Comparison of ENCODE assay signal across 13 cellular contexts in the genomic region with DNA sequence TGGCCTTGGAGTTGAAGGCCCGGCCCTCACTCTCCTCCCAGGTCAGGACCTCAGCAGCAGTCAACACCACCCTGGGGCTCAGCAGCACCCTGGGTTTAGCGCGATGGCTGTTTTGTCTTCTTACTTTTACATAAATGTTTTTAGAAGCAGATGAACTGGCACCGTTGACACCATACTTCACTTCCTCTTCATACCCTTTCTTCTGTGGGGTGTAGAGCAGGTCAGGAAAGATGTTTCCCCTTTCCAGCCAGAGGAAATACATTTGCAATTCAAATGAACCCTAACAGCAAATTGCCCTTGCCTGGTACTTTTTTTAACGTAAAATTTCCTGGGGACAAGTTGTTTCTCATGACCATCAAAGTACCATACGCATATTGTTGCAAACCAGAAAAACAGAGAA. TPM values are rescaled to one million over a fixed set of nuclear protein-coding genes. Genes with fewer than 3 reads are reported as not detected.
DNase-seq lines count a peak whose midpoint lies in the region; ATAC-seq and TF ChIP-seq lines count a peak whose summit lies in the region.
"Had no signal": no experiment of that assay in that cellular context is flagged by ENCODE, and none has a peak within 500 bp of the region (broad histone marks: within the 10 kb centered on the region; RNA-seq: fewer than 3 reads in every experiment).

No MANE protein-coding gene starts in this region.

- no peak for ATAC-seq in activated naive CD8-positive, alpha-beta T cell treated with anti-CD3 and anti-CD28 coated beads, Interleukin-2, amount 10 ng/mL, durations not matched to agents 7 days and 5 days (ENCODE audit: low read depth)

- no peaks in the 10 kb centered on the region for H3K9me3 Mint-ChIP-seq in activated naive CD8-positive, alpha-beta T cell treated with anti-CD3 and anti-CD28 coated beads, Interleukin-2, amount 10 ng/mL, durations not matched to agents 7 days and 5 days

- no peaks in the 10 kb centered on the region for H3K9me3 ChIP-seq in left ventricle myocardium inferior (replicated peaks)
- H3K9me3 ChIP-seq in transverse colon = no peaks in the 10 kb centered on the region
- H3K9me3 ChIP-seq: BE2C had no signal

- no peak for TF ChIP-seq EP300 in transverse colon (IDR thresholded peaks at IDR 0.05; ENCODE audit: low read depth)

- peaks cover 4% of the 10 kb centered on the region for H3K27me3 Mint-ChIP-seq in activated naive CD8-positive, alpha-beta T cell treated with anti-CD3 and anti-CD28 coated beads, Interleukin-2, amount 10 ng/mL, durations not matched to agents 7 days and 5 days

- TF ChIP-seq POLR2A in transverse colon (IDR thresholded peaks at IDR 0.05) = no peak

- H3K27me3 ChIP-seq in left ventricle myocardium inferior (ENCODE audit: low read depth) = peaks cover 15% of the 10 kb centered on the region
- no peaks in the 10 kb centered on the region for H3K27me3 ChIP-seq in transverse colon
- H3K27me3 ChIP-seq: BE2C had no signal

- no peak for DNase-seq in left ventricle myocardium inferior
- DNase-seq in cardiac septum (ENCODE audit: low spot score) = no peak
- peak; percentile 72 for DNase-seq in NAMALWA (ENCODE audit: low spot score)
- DNase-seq in activated naive CD8-positive, alpha-beta T cell treated with anti-CD3 and anti-CD28 coated beads, Interleukin-2, amount 10 ng/mL, durations not matched to agents 7 days and 5 days = no peak
- DNase-seq in transverse colon = no peak
- no peak for DNase-seq in A172 (ENCODE audit: low spot score)
- no peak for DNase-seq in mesenteric fat pad (ENCODE audit: low spot score)
- DNase-seq in AG20443 (ENCODE audit: low spot score) = no peak
- DNase-seq: activated T-cell treated with anti-CD3 and anti-CD28 coated beads for 4 hours, BE2C, GM23248, NCI-H187 had no signal

- TF ChIP-seq CTCF in left ventricle myocardium inferior (IDR thresholded peaks at IDR 0.05; ENCODE audit: borderline replicate concordance) (no peak), transverse colon (IDR thresholded peaks at IDR 0.05) (no peak)

- WGBS in transverse colon (ENCODE audit: low coverage in 1 of 2), 2 donors = 80 to 89% methylated on average over 3 to 6 of the region's 6 CpGs

- H3K4me1 Mint-ChIP-seq in activated naive CD8-positive, alpha-beta T cell treated with anti-CD3 and anti-CD28 coated beads, Interleukin-2, amount 10 ng/mL, durations not matched to agents 7 days and 5 days = peaks cover 30% of the 10 kb centered on the region

- H3K4me3 ChIP-seq in left ventricle myocardium inferior = no peak overlapping the region
- H3K4me3 ChIP-seq in transverse colon = no peak overlapping the region
- H3K4me3 ChIP-seq: GM23248, SK-N-MC had no signal

- in situ Hi-C loops in transverse colon (cut with MboI; ENCODE audit: low pct_ligation_motif_present in 1 of 4, low pct_unique_long_range_greater_than_20kb in 1 of 4, low sequenced_read_pairs in 3 of 4) = loop anchor here in 2 of 4 donors (10.0 to 25.0 kb wide), 2 partner anchors 46 to 294 kb away; no protein-coding TSS in a partner anchor

- peak overlapping the region; percentile 11 for H3K4me3 Mint-ChIP-seq in activated naive CD8-positive, alpha-beta T cell treated with anti-CD3 and anti-CD28 coated beads, Interleukin-2, amount 10 ng/mL, durations not matched to agents 7 days and 5 days

- H3K36me3 Mint-ChIP-seq in activated naive CD8-positive, alpha-beta T cell treated with anti-CD3 and anti-CD28 coated beads, Interleukin-2, amount 10 ng/mL, durations not matched to agents 7 days and 5 days = no peaks in the 10 kb centered on the region

- intact Hi-C loops in left ventricle myocardium inferior (cut with micrococcal nuclease) = no loop called here
- intact Hi-C loops in cardiac septum (cut with DNase I) = loop anchor here (10.0 kb wide), 1 partner anchor 454 kb away; no protein-coding TSS in a partner anchor
- intact Hi-C loops in transverse colon (cut with DNase I; ENCODE audit: low total_unique reads) = no loop called here

- H3K36me3 ChIP-seq in left ventricle myocardium inferior (no peaks in the 10 kb centered on the region), transverse colon (no peaks in the 10 kb centered on the region)
- H3K36me3 ChIP-seq: BE2C had no signal

- peak overlapping the region; percentile 38 for H3K27ac Mint-ChIP-seq in activated naive CD8-positive, alpha-beta T cell treated with anti-CD3 and anti-CD28 coated beads, Interleukin-2, amount 10 ng/mL, durations not matched to agents 7 days and 5 days

- H3K27ac ChIP-seq in left ventricle myocardium inferior (replicated peaks) (peak overlapping the region; percentile 44), transverse colon (peak overlapping the region; percentile 7 to 60 (median 40))
- H3K27ac ChIP-seq: GM23248, SK-N-MC had no signal

- H3K4me1 ChIP-seq in left ventricle myocardium inferior (peaks cover 27% of the 10 kb centered on the region), transverse colon (peaks cover 13 to 20% (median 19%) of the 10 kb centered on the region in 4 donors)
- H3K4me1 ChIP-seq: BE2C had no signal

- POLR2A ChIA-PET in activated naive CD8-positive, alpha-beta T cell treated with anti-CD3 and anti-CD28 coated beads, Interleukin-2, amount 10 ng/mL, durations not matched to agents 7 days and 5 days (lab: Charles Lee) = no interaction called here

RNA-seq across cellular contexts. Expression of a gene that starts 54.7 kb away (rescaled TPM):
- total RNA-seq in left ventricle myocardium inferior (31.9 TPM), cardiac septum (34.2 TPM), transverse colon (10 to 100 TPM; 13.7 to 57.2 (median 50.7) TPM), mesenteric fat pad (86.9 TPM)
- total RNA-seq in activated naive CD8-positive, alpha-beta T cell treated with anti-CD3 and anti-CD28 coated beads, Interleukin-2, amount 10 ng/mL, durations not matched to agents 7 days and 5 days = 10 to 100 TPM; 14.8 to 15.2 TPM
- total RNA-seq in A172 (2014; rRNA removed; shearing (Covaris generic)) = 22.5 and 24.5 TPM in 2 replicates
